Comparison of ENCODE assay signal across 20 cellular contexts in genomic region chr10:126425473-126426065, GRCh38. TPM values are rescaled to one million over a fixed set of nuclear protein-coding genes. Genes with fewer than 3 reads are reported as not detected.
DNase-seq lines count a peak whose midpoint lies in the region; FAIRE-seq and TF ChIP-seq lines count a peak whose summit lies in the region.
"Had no signal": no experiment of that assay in that cellular context is flagged by ENCODE, and none has a peak within 500 bp of the region (broad histone marks: within the 10 kb centered on the region; RNA-seq: fewer than 3 reads in every experiment).

No MANE protein-coding gene starts in this region.

- no peaks in the 10 kb centered on the region for H3F3A ChIP-seq in SK-N-SH (replicated peaks; ENCODE audit: insufficient read depth)

- H4K20me1 ChIP-seq in BLaER1 treated with 17β-estradiol and CSF1 and Interleukin-3, amounts not matched to agents 10 nM and 100 nM = no peaks in the 10 kb centered on the region
- no peaks in the 10 kb centered on the region for H4K20me1 ChIP-seq in SK-N-SH (ENCODE audit: insufficient read depth)

- TF ChIP-seq CTCF in fibroblast of villous mesenchyme (IDR thresholded peaks at IDR 0.05; ENCODE audit: insufficient read depth, low read depth, low read length) = no peak
- no peak for TF ChIP-seq CTCF in SK-N-SH (IDR thresholded peaks at IDR 0.05)

- FAIRE-seq in RCC 7860 (lab: Jason Lieb, UNC) = peak; percentile 31
- FAIRE-seq: HTR-8/SVneo had no signal

- DNase-seq in RCC 7860 (ENCODE audit: low spot score) (no peak), fibroblast of villous mesenchyme (ENCODE audit: low read depth) (peak; percentile 10), trophoblast cell (peak; percentile 88 to 92), SK-N-SH (no peak), COR-L47 (lab: John Stamatoyannopoulos, UW) (no peak)
- DNase-seq in stimulated activated CD4-positive, alpha-beta T cell treated with anti-CD3 and anti-CD28 coated beads, Interleukin-4, amount 100 ng/mL, for 24 hours = no peak
- DNase-seq: Calu3; CD4-positive, alpha-beta T cell; DMS53; GM23248; HCEC 1CT; Kasumi-1; NCI-H1105 treated with DMSO at 0.1 percent for 48 hours; NCI-H187; NCI-H345; NCI-H69; SIG-M5 had no signal

- no peaks in the 10 kb centered on the region for H3K9me2 ChIP-seq in SK-N-SH

- POLR2A ChIA-PET in SK-N-SH (lab: Yijun Ruan, JAX) = interaction anchor here (0.8 kb wide), 1 partner anchor 37 kb away, joined by 3 read pairs; the partner anchor contains the start of gene ADAM12

- no peaks in the 10 kb centered on the region for H3K36me3 ChIP-seq in BLaER1 treated with 17β-estradiol and CSF1 and Interleukin-3, amounts not matched to agents 10 nM and 100 nM
- H3K36me3 ChIP-seq in trophoblast cell (ENCODE audit: control insufficient read depth in 1 of 2, insufficient read depth in 2 of 2, low read length in 2 of 2) (no peaks in the 10 kb centered on the region), SK-N-SH (replicated peaks in 1 of 2; ENCODE audit: control insufficient read depth in 1 of 2, insufficient read depth in 2 of 2, low read length in 1 of 2) (no peaks in the 10 kb centered on the region)

- no peak overlapping the region for H2AK5ac ChIP-seq in trophoblast cell (ENCODE audit: low read length)

- no peak overlapping the region for H3K23ac ChIP-seq in trophoblast cell (ENCODE audit: low read length)

- H4K91ac ChIP-seq in trophoblast cell (ENCODE audit: low read depth, low read length) = no peak overlapping the region

- no peak overlapping the region for H3K9ac ChIP-seq in BLaER1 treated with 17β-estradiol and CSF1 and Interleukin-3, amounts not matched to agents 10 nM and 100 nM
- H3K9ac ChIP-seq in trophoblast cell (ENCODE audit: low read length) (no peak overlapping the region), SK-N-SH (no peak overlapping the region)
- H3K9ac ChIP-seq: GM23248 had no signal

- H2AFZ ChIP-seq in trophoblast cell (ENCODE audit: insufficient read depth, low read length, poor library complexity) (no peak overlapping the region), SK-N-SH (ENCODE audit: low read depth) (no peak overlapping the region)
- H2AFZ ChIP-seq: GM23248 had no signal

- TF ChIP-seq EP300 in SK-N-SH (IDR thresholded peaks at IDR 0.05; ENCODE audit: borderline replicate concordance in 1 of 2, low read depth in 1 of 2, low read length in 1 of 2) = no peak

- no peak overlapping the region for H2BK5ac ChIP-seq in trophoblast cell (ENCODE audit: low read depth, low read length, poor library complexity)

- H3K4me1 ChIP-seq in BLaER1 treated with 17β-estradiol and CSF1 and Interleukin-3, amounts not matched to agents 10 nM and 100 nM = peaks cover 18 to 31% (median 24%) of the 10 kb centered on the region in 10 experiments
- H3K4me1 ChIP-seq in trophoblast cell (ENCODE audit: control insufficient read depth in 1 of 2, insufficient read depth in 2 of 2, low read length in 2 of 2) = no peaks in the 10 kb centered on the region
- peaks cover 0 to under 1% of the 10 kb centered on the region in 2 experiments; a peak in 1 of 4 replicates for H3K4me1 ChIP-seq in SK-N-SH (ENCODE audit: control insufficient read depth in 1 of 2, insufficient read depth in 2 of 2, low read depth in 1 of 2, low read length in 1 of 2)

- no peak overlapping the region for H3K4ac ChIP-seq in trophoblast cell (ENCODE audit: low read depth, low read length)

- no peaks in the 10 kb centered on the region for H3K79me1 ChIP-seq in trophoblast cell (ENCODE audit: low read length)

- no peak overlapping the region for H3K14ac ChIP-seq in trophoblast cell (ENCODE audit: low read length)

- no peak for TF ChIP-seq RAD21 in SK-N-SH (IDR thresholded peaks at IDR 0.05; ENCODE audit: low read length)

- peaks cover 0 to 3% (median 0%) of the 10 kb centered on the region in 11 experiments; a peak in 1 of 22 replicates for H3K27me3 ChIP-seq in BLaER1 treated with 17β-estradiol and CSF1 and Interleukin-3, amounts not matched to agents 10 nM and 100 nM
- H3K27me3 ChIP-seq in trophoblast cell (ENCODE audit: insufficient read depth, low read length) (peaks cover 2% of the 10 kb centered on the region), SK-N-SH (ENCODE audit: insufficient read depth) (no peaks in the 10 kb centered on the region)

- WGBS in trophoblast cell (ENCODE audit: extremely low coverage, insufficient coverage, insufficient read length) = no CpG with 5 or more reads among the region's 8 CpGs
- WGBS in SK-N-SH (ENCODE audit: low lambda C conversion rate) = 61% methylated on average over 8 of the region's 8 CpGs

- H3K9me3 ChIP-seq in BLaER1 treated with 17β-estradiol and CSF1 and Interleukin-3, amounts not matched to agents 10 nM and 100 nM (replicated peaks in 1 of 11) = peaks cover 17 to 27% (median 19%) of the 10 kb centered on the region in 11 experiments
- H3K9me3 ChIP-seq in trophoblast cell (ENCODE audit: insufficient read depth, low read depth, low read length) (peaks cover 8% of the 10 kb centered on the region), SK-N-SH (no peaks in the 10 kb centered on the region)

- H4K12ac ChIP-seq in trophoblast cell (ENCODE audit: low read depth, low read length) = no peak overlapping the region

- H3K4me3 ChIP-seq in BLaER1 treated with 17β-estradiol and CSF1 and Interleukin-3, amounts not matched to agents 10 nM and 100 nM = no peak overlapping the region
- no peak overlapping the region for H3K4me3 ChIP-seq in fibroblast of villous mesenchyme (ENCODE audit: low read depth, low read length)
- H3K4me3 ChIP-seq in trophoblast cell (ENCODE audit: low read depth, low read length) = no peak overlapping the region
- H3K4me3 ChIP-seq in SK-N-SH (ENCODE audit: low read depth in 2 of 2, low read length in 1 of 2) = no peak overlapping the region
- H3K4me3 ChIP-seq: GM23248 had no signal

- no peak overlapping the region for H2BK12ac ChIP-seq in trophoblast cell (ENCODE audit: low read length)

- H3K79me2 ChIP-seq in trophoblast cell (ENCODE audit: control insufficient read depth, insufficient read depth, low read length, poor library complexity) (no peaks in the 10 kb centered on the region), SK-N-SH (ENCODE audit: insufficient read depth) (no peaks in the 10 kb centered on the region)

- H4K8ac ChIP-seq in trophoblast cell (ENCODE audit: low read depth, low read length) = no peak overlapping the region

- H3K4me2 ChIP-seq in BLaER1 treated with 17β-estradiol and CSF1 and Interleukin-3, amounts not matched to agents 10 nM and 100 nM = peak overlapping the region; percentile 54 to 87 (median 65)
- H3K4me2 ChIP-seq in trophoblast cell (ENCODE audit: low read length) (no peak overlapping the region), SK-N-SH (no peak overlapping the region)

- no peak overlapping the region for H2BK120ac ChIP-seq in trophoblast cell (ENCODE audit: insufficient read depth, low read length, poor library complexity)

- no peak overlapping the region for H3K18ac ChIP-seq in trophoblast cell (ENCODE audit: low read length)

- CTCF ChIA-PET in SK-N-SH (lab: Yijun Ruan, JAX) = no interaction called here

- no peak overlapping the region for H3K27ac ChIP-seq in BLaER1 treated with 17β-estradiol and CSF1 and Interleukin-3, amounts not matched to agents 10 nM and 100 nM
- H3K27ac ChIP-seq in trophoblast cell (ENCODE audit: low read depth, low read length) (no peak overlapping the region), SK-N-SH (ENCODE audit: low read depth in 2 of 2, low read length in 1 of 2) (no peak overlapping the region)
- H3K27ac ChIP-seq: GM23248 had no signal

TF ChIP-seq in SK-N-SH, 30 proteins besides CTCF, POLR2A, EP300 and RAD21 (continues in another document):
- TF ChIP-seq TCF12 (IDR thresholded peaks at IDR 0.05) (no peak), ZBTB33 (IDR thresholded peaks at IDR 0.05; ENCODE audit: borderline replicate concordance, low read depth) (no peak), USF2 (IDR thresholded peaks at IDR 0.05; ENCODE audit: borderline replicate concordance, low read depth, low read length) (no peak), USF1 (IDR thresholded peaks at IDR 0.05; ENCODE audit: borderline replicate concordance, low read depth) (no peak), SIN3A (IDR thresholded peaks at IDR 0.05; ENCODE audit: borderline replicate concordance, low read depth, low read length) (no peak), TAF1 (IDR thresholded peaks at IDR 0.05; ENCODE audit: borderline replicate concordance, low read depth, low read length) (no peak), MXI1 (IDR thresholded peaks at IDR 0.05; ENCODE audit: low read depth, low read length) (no peak), TEAD4 (IDR thresholded peaks at IDR 0.05; ENCODE audit: borderline replicate concordance, insufficient read depth) (no peak)

RNA-seq across cellular contexts. Expression of gene ADAM12, which starts 37.3 kb away (rescaled TPM):
- 22.5 and 129 TPM in 2 replicates for total RNA-seq in fibroblast of villous mesenchyme
- polyA plus RNA-seq in trophoblast cell (2013) = 4.1 TPM in 2 replicates
- polyA plus RNA-seq in SK-N-SH (2012; rRNA removed) = 24.0 and 25.0 TPM in 2 replicates
- 29.1 and 32.7 TPM in 2 replicates for polyA plus RNA-seq in SK-N-SH (2012; cell fraction: cytosol; rRNA removed)
- polyA plus RNA-seq in SK-N-SH (2012; cell fraction: nucleus; rRNA removed) = 26.1 and 36.9 TPM in 2 replicates
- total RNA-seq: Calu3 had no signal
- polyA plus RNA-seq: IgD-negative memory B cell had no signal

Comparison
In these comparisons a context has a peak if more than half of its experiments do, and no peak if none do; other contexts are left out.
1. H3K4me2 ChIP-seq: peak in BLaER1 treated with 17β-estradiol and CSF1 and Interleukin-3, amounts not matched to agents 10 nM and 100 nM (11 of 11); none in trophoblast cell (single experiment) and SK-N-SH (single experiment).
2. DNase-seq: peak in fibroblast of villous mesenchyme (single experiment) and trophoblast cell (2 of 2); none in RCC 7860 (single experiment), SK-N-SH (single experiment), COR-L47 (single experiment) and stimulated activated CD4-positive, alpha-beta T cell treated with anti-CD3 and anti-CD28 coated beads, Interleukin-4, amount 100 ng/mL, for 24 hours (single experiment).